Comparison of ENCODE assay signal across 28 cellular contexts in the genomic region with DNA sequence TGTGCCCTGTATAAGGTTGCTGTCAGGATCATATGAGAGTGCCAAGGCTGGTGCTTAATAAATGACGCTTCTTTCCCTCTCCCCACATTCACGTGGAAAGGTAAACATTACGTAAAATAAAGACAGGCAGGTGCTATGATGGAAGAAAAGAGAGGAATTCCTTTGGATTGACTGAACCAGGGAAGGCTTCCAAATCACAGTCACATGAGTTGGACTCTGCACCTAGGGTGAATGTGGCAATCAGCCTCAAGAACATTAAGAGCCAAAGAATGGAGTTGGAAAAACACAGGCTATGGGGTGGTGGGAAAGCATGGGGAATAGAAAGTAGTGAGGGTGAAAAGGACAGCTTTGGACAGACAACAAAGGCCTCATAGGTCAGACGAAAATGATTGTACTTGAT.
"Had no signal": no experiment of that assay in that cellular context is flagged by ENCODE, and none has a peak within 500 bp of the region (broad histone marks: within the 10 kb centered on the region; RNA-seq: fewer than 3 reads in every experiment).

No MANE protein-coding gene starts in this region.

- H3K27me3 Mint-ChIP-seq: activated B cell treated with CpG ODN at 0.5 μM for 24 hours; activated CD8-positive, alpha-beta T cell treated with anti-CD3 and anti-CD28 coated beads for 36 hours had no signal

- H3K9me3 Mint-ChIP-seq: activated B cell treated with CpG ODN at 0.5 μM for 24 hours; activated CD8-positive, alpha-beta T cell treated with anti-CD3 and anti-CD28 coated beads for 36 hours; activated T-cell treated with anti-CD3 and anti-CD28 coated beads, Interleukin-2, amount 50 U/mL, for 72 hours; dendritic cell treated with granulocyte-macrophage colony-stimulating factor and Interleukin-4, amounts not matched to agents 40 ng/mL and 50 ng/mL, for 4 days; endodermal cell; mesothelial cell of epicardium; naive thymus-derived CD4-positive, alpha-beta T cell; T-helper 2 cell treated with Interferon-gamma antibody and Interleukin-4, amounts not matched to agents 5 μg/mL and 100 μg/mL, for 36 hours had no signal

- H3K4me1 Mint-ChIP-seq: activated B cell treated with CpG ODN at 0.5 μM for 24 hours; activated CD8-positive, alpha-beta memory T cell treated with anti-CD3 and anti-CD28 coated beads, Interleukin-2, amount 10 ng/mL, durations not matched to agents 7 days and 5 days had no signal

- H3K27ac ChIP-seq: brain microvascular endothelial cell, esophagus squamous epithelium, pancreas, prostate gland, right atrium auricular region, spleen, tibial nerve had no signal

- ATAC-seq: activated CD8-positive, alpha-beta memory T cell treated with anti-CD3 and anti-CD28 coated beads, Interleukin-2, amount 10 ng/mL, durations not matched to agents 7 days and 5 days; activated CD8-positive, alpha-beta T cell treated with anti-CD3 and anti-CD28 coated beads for 36 hours; activated T-cell treated with anti-CD3 and anti-CD28 coated beads, Interleukin-2, amount 50 U/mL, for 72 hours; left cardiac atrium; naive thymus-derived CD4-positive, alpha-beta T cell had no signal

- H3K4me3 ChIP-seq: esophagus squamous epithelium, pancreas, prostate gland, right atrium auricular region, spleen, tibial nerve had no signal

- H3K27ac Mint-ChIP-seq: activated B cell treated with CpG ODN at 0.5 μM for 24 hours; activated CD8-positive, alpha-beta memory T cell treated with anti-CD3 and anti-CD28 coated beads, Interleukin-2, amount 10 ng/mL, durations not matched to agents 7 days and 5 days; activated CD8-positive, alpha-beta T cell treated with anti-CD3 and anti-CD28 coated beads for 36 hours; activated naive CD8-positive, alpha-beta T cell; activated T-cell treated with anti-CD3 and anti-CD28 coated beads, Interleukin-2, amount 50 U/mL, for 72 hours; dendritic cell treated with granulocyte-macrophage colony-stimulating factor and Interleukin-4, amounts not matched to agents 40 ng/mL and 50 ng/mL, for 4 days; endodermal cell; mesothelial cell of epicardium; naive thymus-derived CD4-positive, alpha-beta T cell; T-helper 2 cell treated with Interferon-gamma antibody and Interleukin-4, amounts not matched to agents 5 μg/mL and 100 μg/mL, for 36 hours had no signal

- H3K9me3 ChIP-seq: esophagus squamous epithelium, pancreas, prostate gland, right atrium auricular region, spleen, tibial nerve had no signal

- H3K36me3 Mint-ChIP-seq: activated CD8-positive, alpha-beta memory T cell treated with anti-CD3 and anti-CD28 coated beads, Interleukin-2, amount 10 ng/mL, durations not matched to agents 7 days and 5 days; activated naive CD8-positive, alpha-beta T cell; mesothelial cell of epicardium; naive thymus-derived CD4-positive, alpha-beta T cell had no signal

- H3K4me3 Mint-ChIP-seq: activated B cell treated with CpG ODN at 0.5 μM for 24 hours; activated CD8-positive, alpha-beta memory T cell treated with anti-CD3 and anti-CD28 coated beads, Interleukin-2, amount 10 ng/mL, durations not matched to agents 7 days and 5 days; activated CD8-positive, alpha-beta T cell treated with anti-CD3 and anti-CD28 coated beads for 36 hours; activated naive CD8-positive, alpha-beta T cell; activated T-cell treated with anti-CD3 and anti-CD28 coated beads, Interleukin-2, amount 50 U/mL, for 72 hours; dendritic cell treated with granulocyte-macrophage colony-stimulating factor and Interleukin-4, amounts not matched to agents 40 ng/mL and 50 ng/mL, for 4 days; endodermal cell; mesothelial cell of epicardium; naive thymus-derived CD4-positive, alpha-beta T cell; T-helper 2 cell treated with Interferon-gamma antibody and Interleukin-4, amounts not matched to agents 5 μg/mL and 100 μg/mL, for 36 hours had no signal

- H3K36me3 ChIP-seq: brain microvascular endothelial cell, esophagus squamous epithelium, pancreas, prostate gland, right atrium auricular region, spleen, tibial nerve had no signal

- DNase-seq: activated B cell treated with CpG ODN at 0.5 μM for 24 hours; activated CD4-positive, alpha-beta T cell treated with anti-CD3 and anti-CD28 coated beads, Interleukin-2, amount 50 U/mL, for 1 hour; activated CD8-positive, alpha-beta memory T cell treated with anti-CD3 and anti-CD28 coated beads, Interleukin-2, amount 10 ng/mL, durations not matched to agents 7 days and 5 days; activated CD8-positive, alpha-beta T cell treated with anti-CD3 and anti-CD28 coated beads for 36 hours; activated effector memory CD4-positive, alpha-beta T cell treated with Interleukin-2 at 50 U/mL for 16 hours; activated naive CD4-positive, alpha-beta T cell treated with Interleukin-2 at 50 U/mL for 16 hours; activated T-cell treated with anti-CD3 and anti-CD28 coated beads, Interleukin-2, amount 50 U/mL, for 72 hours; anterior cingulate cortex; brain microvascular endothelial cell; central memory CD4-positive, alpha-beta T cell; endodermal cell; esophagus squamous epithelium; glutamatergic neuron; islet precursor cell; left cardiac atrium; naive thymus-derived CD4-positive, alpha-beta T cell; nucleus accumbens; pancreas; spleen; stimulated activated naive CD4-positive, alpha-beta T cell treated with Interleukin-2 at 50 U/mL for 16 hours; T-helper 1 cell had no signal

- H3K4me1 ChIP-seq: esophagus squamous epithelium, pancreas, prostate gland, right atrium auricular region, spleen, tibial nerve had no signal

- H3K27me3 ChIP-seq: brain microvascular endothelial cell, right atrium auricular region, tibial nerve had no signal
